In genomic region chr11:9663699-9664275, GRCh38 we compare ENCODE assay signal across 8 cellular contexts. TPM values are rescaled to one million over a fixed set of nuclear protein-coding genes. Genes with fewer than 3 reads are reported as not detected.
DNase-seq lines count a peak whose midpoint lies in the region; ATAC-seq lines count a peak whose summit lies in the region.

Gene SWAP70 (plus strand): TSS chr11:9664077. CDS start chr11:9664180, 103 bp downstream.

- H3K27ac Mint-ChIP-seq in activated CD4-positive, alpha-beta memory T cell treated with anti-CD3 and anti-CD28 coated beads, Interleukin-2, amount 10 ng/mL, durations not matched to agents 7 days and 5 days = peak within 1 kb of the TSS; percentile 43

- H3K36me3 Mint-ChIP-seq in activated CD4-positive, alpha-beta memory T cell treated with anti-CD3 and anti-CD28 coated beads, Interleukin-2, amount 10 ng/mL, durations not matched to agents 7 days and 5 days (ENCODE audit: low read depth) = peaks cover 9% of the 10 kb centered on the region

- peaks cover 8% of the 10 kb centered on the region for H3K9me3 Mint-ChIP-seq in activated CD4-positive, alpha-beta memory T cell treated with anti-CD3 and anti-CD28 coated beads, Interleukin-2, amount 10 ng/mL, durations not matched to agents 7 days and 5 days

- peaks cover 21% of the 10 kb centered on the region for H3K4me1 Mint-ChIP-seq in activated CD4-positive, alpha-beta memory T cell treated with anti-CD3 and anti-CD28 coated beads, Interleukin-2, amount 10 ng/mL, durations not matched to agents 7 days and 5 days

- peaks cover 27% of the 10 kb centered on the region for H3K27me3 Mint-ChIP-seq in activated CD4-positive, alpha-beta memory T cell treated with anti-CD3 and anti-CD28 coated beads, Interleukin-2, amount 10 ng/mL, durations not matched to agents 7 days and 5 days

- peak; percentile 93 for DNase-seq in AG08395 (ENCODE audit: low spot score)
- DNase-seq in NCI-H510A (lab: John Stamatoyannopoulos, UW) = peak; percentile 4
- peak; percentile 80 for DNase-seq in activated CD4-positive, alpha-beta memory T cell treated with anti-CD3 and anti-CD28 coated beads, Interleukin-2, amount 10 ng/mL, durations not matched to agents 7 days and 5 days
- DNase-seq in effector CD8-positive, alpha-beta T cell (lab: John Stamatoyannopoulos, UW) = peak; percentile 44
- peak; percentile 81 for DNase-seq in medulla oblongata (ENCODE audit: extremely low spot score)
- DNase-seq in stimulated activated CD4-positive, alpha-beta T cell treated with anti-CD3 and anti-CD28 coated beads, TNF-alpha, amount 100 ng/mL, for 48 hours (ENCODE audit: low read depth in 3 of 3) = peak; percentile 40 to 79 (median 55)

- H3K4me3 Mint-ChIP-seq in activated CD4-positive, alpha-beta memory T cell treated with anti-CD3 and anti-CD28 coated beads, Interleukin-2, amount 10 ng/mL, durations not matched to agents 7 days and 5 days = peak within 1 kb of the TSS; percentile 81

- POLR2A ChIA-PET in activated CD4-positive, alpha-beta memory T cell treated with anti-CD3 and anti-CD28 coated beads, Interleukin-2, amount 10 ng/mL, durations not matched to agents 7 days and 5 days (lab: Charles Lee) = interaction anchor here (1.0 to 1.4 kb wide), 2 partner anchors 51 to 203 kb away, joined by 3 to 6 read pairs; no protein-coding TSS in a partner anchor

- ATAC-seq in GM18868 (IDR thresholded peaks at IDR 0.05; ENCODE audit: unreplicated experiment) (peak; percentile 86), HG03097 (IDR thresholded peaks at IDR 0.05; ENCODE audit: low FRiP score, unreplicated experiment) (peak; percentile 85)

- CTCF ChIA-PET in activated CD4-positive, alpha-beta memory T cell treated with anti-CD3 and anti-CD28 coated beads, Interleukin-2, amount 10 ng/mL, durations not matched to agents 7 days and 5 days (lab: Charles Lee) = interaction anchor here (1.5 to 1.9 kb wide), 2 partner anchors 50 to 85 kb away, joined by 3 to 10 read pairs; no protein-coding TSS in a partner anchor

RNA-seq across cellular contexts. Expression of gene SWAP70, which starts in this region (rescaled TPM):
- 1 to 10 TPM; 8.6 to 9.1 TPM for total RNA-seq in activated CD4-positive, alpha-beta memory T cell treated with anti-CD3 and anti-CD28 coated beads, Interleukin-2, amount 10 ng/mL, durations not matched to agents 7 days and 5 days

Comparison
In these comparisons a context has a peak if more than half of its experiments do, and no peak if none do; other contexts are left out.
1. Peak in every context shown above with its lines: DNase-seq and ATAC-seq.
2. DNase-seq: peak in every context shown above with its lines; median percentile 93 in AG08395; 81 in medulla oblongata; 80 in activated CD4-positive, alpha-beta memory T cell treated with anti-CD3 and anti-CD28 coated beads, Interleukin-2, amount 10 ng/mL, durations not matched to agents 7 days and 5 days; 55 in stimulated activated CD4-positive, alpha-beta T cell treated with anti-CD3 and anti-CD28 coated beads, TNF-alpha, amount 100 ng/mL, for 48 hours; 44 in effector CD8-positive, alpha-beta T cell; 4 in NCI-H510A.